Comparison of ENCODE assay signal across 10 cellular contexts in genomic region chr17:31486351-31487062, GRCh38.
DNase-seq lines count a peak whose midpoint lies in the region; ATAC-seq, FAIRE-seq and TF ChIP-seq lines count a peak whose summit lies in the region.
"Had no signal": no experiment of that assay in that cellular context is flagged by ENCODE, and none has a peak within 500 bp of the region (broad histone marks: within the 10 kb centered on the region; RNA-seq: fewer than 3 reads in every experiment).

No MANE protein-coding gene starts in this region.

- H3K27ac ChIP-seq in DOHH2 (ENCODE audit: low read depth, low read length) = no peak overlapping the region
- no peak overlapping the region for H3K27ac ChIP-seq in SU-DHL-6 (ENCODE audit: low read depth, low read length)
- no peak overlapping the region for H3K27ac ChIP-seq in neural progenitor cell
- H3K27ac ChIP-seq: epithelial cell of prostate had no signal

- no peaks in the 10 kb centered on the region for H4K20me1 ChIP-seq in DOHH2 (ENCODE audit: control insufficient read depth, insufficient read depth, low read depth, low read length)
- no peaks in the 10 kb centered on the region for H4K20me1 ChIP-seq in SU-DHL-6 (ENCODE audit: low read depth, low read length)
- peaks cover 26% of the 10 kb centered on the region for H4K20me1 ChIP-seq in neural progenitor cell (ENCODE audit: low read depth)

- no peak overlapping the region for H3K9ac ChIP-seq in SU-DHL-6 (ENCODE audit: low read length)
- H3K9ac ChIP-seq in neural progenitor cell = no peak overlapping the region

- H2AFZ ChIP-seq in SU-DHL-6 (ENCODE audit: low read depth, low read length, severe bottlenecking) (peak overlapping the region; percentile 88), neural progenitor cell (replicated peaks) (no peak overlapping the region)

- H3K4me1 ChIP-seq in DOHH2 (ENCODE audit: control insufficient read depth, low read length) (peaks cover 39% of the 10 kb centered on the region), neural progenitor cell (peaks cover 17% of the 10 kb centered on the region)

- H3K9me3 ChIP-seq in DOHH2 (ENCODE audit: control insufficient read depth, insufficient read depth, low read length) (no peaks in the 10 kb centered on the region), SU-DHL-6 (ENCODE audit: insufficient read depth, low read length) (no peaks in the 10 kb centered on the region), neural progenitor cell (ENCODE audit: low read depth) (no peaks in the 10 kb centered on the region)

- H3K36me3 ChIP-seq in DOHH2 (ENCODE audit: control insufficient read depth, low read length) (no peaks in the 10 kb centered on the region), SU-DHL-6 (ENCODE audit: low read length) (no peaks in the 10 kb centered on the region), neural progenitor cell (no peaks in the 10 kb centered on the region)

- no peak for TF ChIP-seq CTCF in DOHH2 (IDR thresholded peaks at IDR 0.05; ENCODE audit: low read depth, low read length, poor library complexity, severe bottlenecking)
- no peak for TF ChIP-seq CTCF in SU-DHL-6 (IDR thresholded peaks at IDR 0.05; ENCODE audit: insufficient read depth, low read length, poor library complexity, severe bottlenecking)
- TF ChIP-seq CTCF in neural progenitor cell (IDR thresholded peaks at IDR 0.05) = no peak

- no peak for DNase-seq in Right ventricle myocardium superior
- no peak for DNase-seq in neural progenitor cell (ENCODE audit: low spot score)
- no peak for DNase-seq in HEK293T (ENCODE audit: extremely low spot score)
- no peak for DNase-seq in NCI-H524 treated with DMSO at 0.1 percent for 48 hours (lab: John Stamatoyannopoulos, UW)
- no peak for DNase-seq in UCSD-AML1 (lab: John Stamatoyannopoulos, UW; ENCODE audit: unreplicated experiment)
- DNase-seq in HTR-8/SVneo (ENCODE audit: insufficient read length, low spot score) = no peak
- DNase-seq: NCI-H510A treated with DMSO at 0.1 percent for 48 hours had no signal

- H3K9me2 ChIP-seq in DOHH2 (replicated peaks; ENCODE audit: control insufficient read depth, low read length) (no peaks in the 10 kb centered on the region), SU-DHL-6 (replicated peaks; ENCODE audit: insufficient read depth, low read length) (no peaks in the 10 kb centered on the region)

- H3F3A ChIP-seq in DOHH2 (ENCODE audit: control insufficient read depth, insufficient read depth) = no peaks in the 10 kb centered on the region
- H3F3A ChIP-seq in SU-DHL-6 (ENCODE audit: insufficient read depth) = no peaks in the 10 kb centered on the region
- H3F3A ChIP-seq in neural progenitor cell (ENCODE audit: low read depth) = peaks cover 24% of the 10 kb centered on the region

- peaks cover 21% of the 10 kb centered on the region for H3K4me1 Mint-ChIP-seq in neural progenitor cell

- intact Hi-C loops in Right ventricle myocardium superior (cut with DNase I) = no loop called here

- CTCF ChIA-PET in HEK293T (lab: Yijun Ruan, JAX) = no interaction called here

- H3K27me3 ChIP-seq in DOHH2 (ENCODE audit: control insufficient read depth, low read length) (no peaks in the 10 kb centered on the region), SU-DHL-6 (ENCODE audit: low read length) (no peaks in the 10 kb centered on the region), neural progenitor cell (peaks cover 39% of the 10 kb centered on the region)

- no peak for FAIRE-seq in HTR-8/SVneo (lab: Jason Lieb, UNC)

- H3K4me2 ChIP-seq in DOHH2 (ENCODE audit: low read length) = peak overlapping the region; percentile 60; the same call in 1 of the 2 replicates
- peak overlapping the region; percentile 91 for H3K4me2 ChIP-seq in SU-DHL-6 (ENCODE audit: low read depth, low read length, poor library complexity, severe bottlenecking)
- H3K4me2 ChIP-seq in neural progenitor cell = no peak overlapping the region

- no peaks in the 10 kb centered on the region for H3K9me3 Mint-ChIP-seq in neural progenitor cell

- no peak overlapping the region for H3K27ac Mint-ChIP-seq in neural progenitor cell

- H3K79me2 ChIP-seq in DOHH2 (ENCODE audit: control insufficient read depth, low read length) (peaks cover 32% of the 10 kb centered on the region), SU-DHL-6 (ENCODE audit: insufficient read depth, low read length) (no peaks in the 10 kb centered on the region), neural progenitor cell (ENCODE audit: low read depth) (peaks cover 6% of the 10 kb centered on the region)

- H3K36me3 Mint-ChIP-seq in neural progenitor cell = no peaks in the 10 kb centered on the region

- H3K27me3 Mint-ChIP-seq in neural progenitor cell (ENCODE audit: insufficient read depth, low read depth) = peaks cover 37% of the 10 kb centered on the region

- peak; percentile 45 for ATAC-seq in Right ventricle myocardium superior (ENCODE audit: poor library complexity)

- H3K4me3 ChIP-seq in DOHH2 (ENCODE audit: low read length) (no peak overlapping the region), SU-DHL-6 (ENCODE audit: insufficient read depth, low read length, poor library complexity, severe bottlenecking) (no peak overlapping the region), neural progenitor cell (no peak overlapping the region)

- POLR2A ChIA-PET in HEK293T (lab: Yijun Ruan, JAX) = no interaction called here

- H3K4me3 Mint-ChIP-seq in neural progenitor cell = peak overlapping the region; percentile 90

TF ChIP-seq in HEK293T, 16 proteins besides CTCF, POLR2A, EP300 and RAD21:
- no peak for TF ChIP-seq L3MBTL2 (conservative IDR thresholded peaks at IDR 0.05)
- TF ChIP-seq ELF4 (IDR thresholded peaks at IDR 0.05) = no peak
- no peak for TF ChIP-seq HDGF (IDR thresholded peaks at IDR 0.05; ENCODE audit: borderline replicate concordance)
TF ChIP-seq in HEK293T: peak in this region for 0.
